Comparison of ENCODE assay signal across 8 cellular contexts in the genomic region with DNA sequence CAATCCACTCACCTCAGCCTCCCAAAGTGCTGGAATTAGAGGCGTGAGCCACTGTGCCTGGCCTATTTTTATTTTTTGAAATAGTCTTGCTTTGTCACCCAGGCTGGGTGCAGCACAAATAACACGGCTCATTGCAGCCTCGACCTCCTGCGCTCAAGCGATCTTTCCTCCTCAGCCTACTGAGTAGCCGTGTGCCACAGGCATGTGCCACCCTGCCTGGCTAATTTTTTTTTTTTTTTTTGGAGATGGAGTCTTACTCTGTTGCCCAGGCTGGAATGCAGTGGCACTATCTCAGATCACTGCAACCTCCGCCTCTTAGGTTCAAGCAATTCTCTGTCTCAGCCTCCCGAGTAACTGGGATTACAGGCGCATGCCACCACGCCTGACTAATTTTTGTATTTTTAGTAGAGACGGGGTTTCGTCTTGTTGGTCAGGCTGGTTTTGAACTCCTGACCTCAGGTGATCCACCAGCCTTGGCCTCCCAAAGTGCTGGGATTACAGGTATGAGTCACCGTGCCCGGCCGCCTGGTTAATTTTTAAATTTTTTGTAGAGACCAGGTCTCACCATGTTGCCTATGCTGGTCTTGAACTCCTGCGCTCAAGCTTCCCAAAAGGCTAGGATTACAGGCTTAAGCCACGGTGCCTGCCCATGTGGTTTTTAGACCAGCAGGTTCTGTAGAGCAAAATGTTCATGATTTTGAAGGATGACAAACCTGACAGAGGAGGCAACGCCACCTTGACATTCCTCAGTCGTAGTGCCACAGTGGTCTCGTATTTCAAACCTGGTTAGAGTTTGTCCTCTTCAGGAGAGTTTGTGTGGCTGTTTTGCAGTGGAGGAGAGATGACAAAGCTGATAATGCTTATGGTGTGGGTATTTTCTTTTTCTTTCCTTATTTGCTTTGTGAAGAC. TPM values are rescaled to one million over a fixed set of nuclear protein-coding genes. Genes with fewer than 3 reads are reported as not detected.
DNase-seq lines count a peak whose midpoint lies in the region; ATAC-seq and TF ChIP-seq lines count a peak whose summit lies in the region.
"Not testable (repeated sequence)": the region's sequence is repeated elsewhere in the genome, so short reads cannot be mapped to it uniquely, and the experiment has no call there.

No MANE protein-coding gene starts in this region.

- H4K12ac ChIP-seq in trophoblast cell (ENCODE audit: low read depth, low read length) = not testable (repeated sequence)

- H3K36me3 ChIP-seq in right lobe of liver; trophoblast cell (ENCODE audit: control insufficient read depth in 1 of 2, insufficient read depth in 2 of 2, low read length in 2 of 2); upper lobe of right lung: not testable (repeated sequence)

- not testable (repeated sequence) for H3K9ac ChIP-seq in trophoblast cell (ENCODE audit: low read length)

- H3K4ac ChIP-seq in trophoblast cell (ENCODE audit: low read depth, low read length) = not testable (repeated sequence)

- 60% methylated on average over 17 of the region's 20 CpGs for WGBS in right lobe of liver (ENCODE audit: insufficient coverage, low coverage, low lambda C conversion rate, missing lambda C conversion rate)
- no CpG with 5 or more reads among the region's 20 CpGs for WGBS in trophoblast cell (ENCODE audit: extremely low coverage, insufficient coverage, insufficient read length)

- H3K27ac ChIP-seq in RWPE1 (peak overlapping the region; percentile 97), right lobe of liver (peak overlapping the region in 1 of 3 donors; percentile 70), upper lobe of right lung (peak overlapping the region; percentile 78)
- H3K27ac ChIP-seq in trophoblast cell (ENCODE audit: low read depth, low read length) = not testable (repeated sequence)

- not testable (repeated sequence) for H3K4me3 ChIP-seq in right lobe of liver; trophoblast cell (ENCODE audit: low read depth, low read length); upper lobe of right lung

- CTCF ChIA-PET in RWPE1 (lab: Yijun Ruan, JAX) (interaction anchor here (0.6 to 1.2 kb wide), 2 partner anchors 27 to 100 kb away, joined by 3 to 5 read pairs; no protein-coding TSS in a partner anchor), MCF 10A (lab: Yijun Ruan, JAX) (interaction anchor here (0.7 to 7.5 kb wide), 4 partner anchors 11 to 31 kb away, joined by 3 to 100 read pairs (median 18); no protein-coding TSS in a partner anchor)

- not testable (repeated sequence) for H3K9me3 Mint-ChIP-seq in MCF 10A (ENCODE audit: unreplicated experiment)

- not testable (repeated sequence) for H3K36me3 Mint-ChIP-seq in MCF 10A (ENCODE audit: insufficient read depth, unreplicated experiment)

- H3K27me3 Mint-ChIP-seq in MCF 10A (ENCODE audit: insufficient read depth, unreplicated experiment) = not testable (repeated sequence)

- in situ Hi-C loops in Caki2 (cut with HindIII; ENCODE audit: low pct_unique_long_range_greater_than_20kb, low sequenced_read_pairs) = not testable (repeated sequence)

- H3K4me3 Mint-ChIP-seq in MCF 10A (ENCODE audit: unreplicated experiment) = peak overlapping the region; percentile 38

- intact Hi-C loops in MCF 10A (cut with micrococcal nuclease); Right ventricle myocardium superior (cut with DNase I); right lobe of liver (cut with DNase I); upper lobe of right lung (cut with DNase I): not testable (repeated sequence)

- H2BK5ac ChIP-seq in trophoblast cell (ENCODE audit: low read depth, low read length, poor library complexity) = not testable (repeated sequence)

- peak overlapping the region; percentile 85 for H2BK120ac ChIP-seq in trophoblast cell (ENCODE audit: insufficient read depth, low read length, poor library complexity)

- POLR2A ChIA-PET in RWPE1 (lab: Yijun Ruan, JAX; ENCODE audit: low non-redundant PET) = not testable (repeated sequence)
- POLR2A ChIA-PET in MCF 10A (lab: Yijun Ruan, JAX) = interaction anchor here (0.6 to 3.9 kb wide), 18 partner anchors 10 to 478 kb away, joined by 3 to 34 read pairs (median 7); a partner anchor contains a TSS

- H3K9me3 ChIP-seq in right lobe of liver; trophoblast cell (ENCODE audit: insufficient read depth, low read depth, low read length); upper lobe of right lung: not testable (repeated sequence)

- not testable (repeated sequence) for H3K4me2 ChIP-seq in trophoblast cell (ENCODE audit: low read length)

- ATAC-seq in Right ventricle myocardium superior (ENCODE audit: poor library complexity) (peak; percentile 2), right lobe of liver (peak in 1 of 4 donors; percentile 31)
- not testable (repeated sequence) for ATAC-seq in upper lobe of right lung

- H3K14ac ChIP-seq in trophoblast cell (ENCODE audit: low read length) = not testable (repeated sequence)

- H3K18ac ChIP-seq in trophoblast cell (ENCODE audit: low read length) = peak overlapping the region; percentile 18

- H3K79me1 ChIP-seq in trophoblast cell (ENCODE audit: low read length) = peaks cover 19% of the 10 kb centered on the region

- not testable (repeated sequence) for H3K23ac ChIP-seq in trophoblast cell (ENCODE audit: low read length)

- not testable (repeated sequence) for BruUV-seq in MCF 10A (replicated peaks; lab: Mats Ljungman, UMichigan)

- H2BK12ac ChIP-seq in trophoblast cell (ENCODE audit: low read length) = peak overlapping the region; percentile 93

- not testable (repeated sequence) for H4K91ac ChIP-seq in trophoblast cell (ENCODE audit: low read depth, low read length)

- DNase-seq in Caki2 (ENCODE audit: low read depth) = peak; percentile 97
- peak; percentile 49 for DNase-seq in LoVo (ENCODE audit: low spot score)
- DNase-seq in RWPE1 (ENCODE audit: low spot score); MCF 10A (ENCODE audit: unreplicated experiment); Right ventricle myocardium superior; upper lobe of right lung: not testable (repeated sequence)
- peak in 2 of 3 donors; percentile 28 to 37 for DNase-seq in right lobe of liver
- DNase-seq in trophoblast cell = peak; percentile 75 to 80

- H2AK5ac ChIP-seq in trophoblast cell (ENCODE audit: low read length) = peak overlapping the region; percentile 77

- H4K8ac ChIP-seq in trophoblast cell (ENCODE audit: low read depth, low read length) = peak overlapping the region; percentile 53

- not testable (repeated sequence) for H2AFZ ChIP-seq in trophoblast cell (ENCODE audit: insufficient read depth, low read length, poor library complexity)

- TF ChIP-seq CTCF in RWPE1 (conservative IDR thresholded peaks at IDR 0.05; ENCODE audit: low read depth); MCF 10A (IDR thresholded peaks at IDR 0.05; ENCODE audit: unreplicated experiment); right lobe of liver (IDR thresholded peaks at IDR 0.05); upper lobe of right lung (IDR thresholded peaks at IDR 0.05): not testable (repeated sequence)

- not testable (repeated sequence) for H3K27me3 ChIP-seq in right lobe of liver; trophoblast cell (ENCODE audit: insufficient read depth, low read length); upper lobe of right lung

- not testable (repeated sequence) for TF ChIP-seq POLR2A in right lobe of liver (IDR thresholded peaks at IDR 0.05)

- H3K4me1 Mint-ChIP-seq in MCF 10A (ENCODE audit: insufficient read depth, unreplicated experiment) = peaks cover 27% of the 10 kb centered on the region

- peaks cover 0 to 26% (median 13%) of the 10 kb centered on the region in 4 donors for H3K4me1 ChIP-seq in right lobe of liver
- H3K4me1 ChIP-seq in trophoblast cell (ENCODE audit: control insufficient read depth in 1 of 2, insufficient read depth in 2 of 2, low read length in 2 of 2) = peaks cover 14 to 27% of the 10 kb centered on the region in 2 experiments
- H3K4me1 ChIP-seq in upper lobe of right lung = peaks cover 15% of the 10 kb centered on the region

- H3K27ac Mint-ChIP-seq in MCF 10A (ENCODE audit: low read depth, unreplicated experiment) = peak overlapping the region; percentile 89

- H3K79me2 ChIP-seq in trophoblast cell (ENCODE audit: control insufficient read depth, insufficient read depth, low read length, poor library complexity) = not testable (repeated sequence)

RNA-seq across cellular contexts. Expression of a gene that starts 31.1 kb away (rescaled TPM):
- 84.7 and 97.7 TPM in 2 replicates for total RNA-seq in Caki2 (2014; rRNA removed; shearing (Covaris generic); ENCODE audit: low replicate concordance)
- total RNA-seq in MCF 10A (2022) (5.4 and 7.9 TPM in 2 replicates), Right ventricle myocardium superior (2.6 TPM), right lobe of liver (1 to 10 TPM in 1 of 6 experiments, under 1 TPM in 5; 0.31 to 1.4 (median 0.60) TPM), upper lobe of right lung (4.3 TPM)
- 3.9 and 4.0 TPM in 2 replicates for polyA plus RNA-seq in trophoblast cell (2013)

RNA-seq across cellular contexts. Expression of a gene that starts 32.4 kb away (rescaled TPM):
- 58.6 and 82.5 TPM in 2 replicates for total RNA-seq in Caki2 (2014; rRNA removed; shearing (Covaris generic); ENCODE audit: low replicate concordance)
- total RNA-seq in MCF 10A (2022) (5.3 and 5.8 TPM in 2 replicates), Right ventricle myocardium superior (4.7 TPM), right lobe of liver (10 to 100 TPM in 2 of 6 experiments, 1 to 10 TPM in 4; 6.6 to 11.1 (median 8.5) TPM), upper lobe of right lung (43.2 TPM)
- 9.4 and 9.5 TPM in 2 replicates for polyA plus RNA-seq in trophoblast cell (2013)
